Comparison of ENCODE assay signal across 8 cellular contexts in the genomic region with DNA sequence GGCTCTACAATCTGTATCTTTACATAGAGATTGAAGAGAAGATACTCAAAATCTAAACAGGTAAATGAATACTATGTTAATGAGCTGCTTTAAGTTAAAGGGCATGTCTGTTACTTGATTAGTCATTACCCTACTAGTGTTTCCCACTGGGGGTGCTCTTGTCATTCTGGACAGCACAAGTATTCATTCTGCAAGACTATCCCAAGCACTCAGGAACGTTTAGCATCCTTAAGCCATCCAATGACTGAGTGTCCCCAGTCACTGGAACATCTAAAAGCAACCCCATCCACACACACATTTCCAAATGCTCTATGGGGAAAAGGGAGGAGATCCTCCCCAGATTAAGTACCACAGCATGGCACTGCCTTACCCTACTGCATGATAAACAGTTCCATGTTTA. TPM values are rescaled to one million over a fixed set of nuclear protein-coding genes. Genes with fewer than 3 reads are reported as not detected.
DNase-seq lines count a peak whose midpoint lies in the region; ATAC-seq and TF ChIP-seq lines count a peak whose summit lies in the region.

No MANE protein-coding gene starts in this region.

- H3K4me2 ChIP-seq in Loucy (ENCODE audit: low read depth, low read length, poor library complexity, severe bottlenecking), result no peak overlapping the region

- H3K4me1 ChIP-seq in Loucy (ENCODE audit: insufficient read depth, low read length, poor library complexity, severe bottlenecking), result peaks cover 25% of the 10 kb centered on the region

- no peaks in the 10 kb centered on the region for H3F3A ChIP-seq in Loucy (ENCODE audit: low read depth)

- H3K4me3 Mint-ChIP-seq in activated naive CD4-positive, alpha-beta T cell treated with anti-CD3 and anti-CD28 coated beads, Interleukin-2, amount 10 ng/mL, durations not matched to agents 7 days and 5 days, result no peak overlapping the region

- peaks cover 5% of the 10 kb centered on the region; the same call in 1 of the 2 replicates for H3K36me3 ChIP-seq in Loucy (ENCODE audit: insufficient read depth, low read length)

- H3K9me3 ChIP-seq in Loucy (ENCODE audit: insufficient read depth, low read depth, low read length), result no peaks in the 10 kb centered on the region

- H3K27me3 Mint-ChIP-seq in activated naive CD4-positive, alpha-beta T cell treated with anti-CD3 and anti-CD28 coated beads, Interleukin-2, amount 10 ng/mL, durations not matched to agents 7 days and 5 days, result no peaks in the 10 kb centered on the region

- peaks cover 81% of the 10 kb centered on the region for H3K4me1 Mint-ChIP-seq in activated naive CD4-positive, alpha-beta T cell treated with anti-CD3 and anti-CD28 coated beads, Interleukin-2, amount 10 ng/mL, durations not matched to agents 7 days and 5 days

- peak; percentile 58 for ATAC-seq in GM21515 (IDR thresholded peaks at IDR 0.05; ENCODE audit: unreplicated experiment)

- H3K79me2 ChIP-seq in Loucy (ENCODE audit: insufficient read depth, low read length), result peaks cover 86% of the 10 kb centered on the region

- in situ Hi-C loops in astrocyte of the spinal cord (cut with HindIII; ENCODE audit: low sequenced_read_pairs), result no loop called here

- DNase-seq in NCI-H1092 treated with DMSO at 0.1 percent for 48 hours (lab: John Stamatoyannopoulos, UW) (peak; percentile 4), NCI-H1092 (lab: John Stamatoyannopoulos, UW) (no peak), astrocyte of the spinal cord (ENCODE audit: low read depth, low spot score) (peak; percentile 50), lung microvascular endothelial cell (ENCODE audit: low read depth in 2 of 2) (peak; percentile 26 to 57), NCI-H1436 (lab: John Stamatoyannopoulos, UW) (no peak)
- no peak for DNase-seq in activated naive CD4-positive, alpha-beta T cell treated with anti-CD3 and anti-CD28 coated beads, Interleukin-2, amount 10 ng/mL, durations not matched to agents 7 days and 5 days

- H3K4me3 ChIP-seq in Loucy (ENCODE audit: low read length, poor library complexity, severe bottlenecking) (no peak overlapping the region), astrocyte of the spinal cord (ENCODE audit: low read depth, low read length) (no peak overlapping the region)

- TF ChIP-seq CTCF in Loucy (conservative IDR thresholded peaks at IDR 0.05; ENCODE audit: low read length) (peak; percentile 75), astrocyte of the spinal cord (IDR thresholded peaks at IDR 0.05; ENCODE audit: low read depth, low read length) (peak; percentile 51)

- peaks cover 56% of the 10 kb centered on the region for H4K20me1 ChIP-seq in Loucy (ENCODE audit: insufficient read depth, low read length, poor library complexity, severe bottlenecking)

- H3K9me2 ChIP-seq in Loucy (replicated peaks; ENCODE audit: low read depth, low read length), result no peaks in the 10 kb centered on the region

- H3K9ac ChIP-seq in Loucy (ENCODE audit: low read depth, low read length, poor library complexity, severe bottlenecking), result no peak overlapping the region

- H3K36me3 Mint-ChIP-seq in activated naive CD4-positive, alpha-beta T cell treated with anti-CD3 and anti-CD28 coated beads, Interleukin-2, amount 10 ng/mL, durations not matched to agents 7 days and 5 days, result peaks cover 46% of the 10 kb centered on the region

- CTCF ChIA-PET in activated naive CD4-positive, alpha-beta T cell treated with anti-CD3 and anti-CD28 coated beads, Interleukin-2, amount 10 ng/mL, durations not matched to agents 7 days and 5 days (lab: Charles Lee), result interaction anchor here (0.7 to 3.0 kb wide), 12 partner anchors 10 to 188 kb away, joined by 3 to 13 read pairs (median 5); no protein-coding TSS in a partner anchor

- no peaks in the 10 kb centered on the region for H3K9me3 Mint-ChIP-seq in activated naive CD4-positive, alpha-beta T cell treated with anti-CD3 and anti-CD28 coated beads, Interleukin-2, amount 10 ng/mL, durations not matched to agents 7 days and 5 days

- H2AFZ ChIP-seq in Loucy (ENCODE audit: low read length), result no peak overlapping the region

- H3K27me3 ChIP-seq in Loucy (ENCODE audit: insufficient read depth, low read length, poor library complexity, severe bottlenecking), result no peaks in the 10 kb centered on the region

- H3K27ac Mint-ChIP-seq in activated naive CD4-positive, alpha-beta T cell treated with anti-CD3 and anti-CD28 coated beads, Interleukin-2, amount 10 ng/mL, durations not matched to agents 7 days and 5 days, result no peak overlapping the region

RNA-seq across cellular contexts. Expression of gene EZR, which starts 25.7 kb away (rescaled TPM):
- total RNA-seq in lung microvascular endothelial cell, result 50.3 and 50.8 TPM in 2 replicates

Comparison
In these comparisons a context has a peak if more than half of its experiments do, and no peak if none do; other contexts are left out.
1. DNase-seq: peak in NCI-H1092 treated with DMSO at 0.1 percent for 48 hours (single experiment), astrocyte of the spinal cord (single experiment) and lung microvascular endothelial cell (2 of 2); none in NCI-H1092 (single experiment), NCI-H1436 (single experiment) and activated naive CD4-positive, alpha-beta T cell treated with anti-CD3 and anti-CD28 coated beads, Interleukin-2, amount 10 ng/mL, durations not matched to agents 7 days and 5 days (single experiment).